ENCODE assay signal across 12 cellular contexts in the genomic region with DNA sequence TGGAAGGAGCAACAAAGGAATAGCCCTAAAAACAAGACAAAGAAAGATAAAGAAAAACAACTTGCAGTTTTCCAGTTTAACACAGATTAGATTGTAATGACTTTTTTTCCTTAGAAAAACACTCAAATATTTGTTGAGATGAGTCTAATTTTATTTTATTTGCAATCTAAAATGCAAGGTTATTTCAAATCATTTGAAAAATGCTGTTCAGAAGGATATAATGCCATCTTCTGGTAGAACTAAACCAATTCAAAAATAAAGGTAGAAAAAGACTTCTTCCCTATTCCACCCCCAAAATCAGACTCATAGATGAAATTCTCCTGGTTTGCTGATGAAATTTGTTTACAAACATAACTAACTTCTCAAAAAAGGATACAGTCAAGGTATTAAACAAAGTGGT.
DNase-seq lines count a peak whose midpoint lies in the region; ATAC-seq, FAIRE-seq and TF ChIP-seq lines count a peak whose summit lies in the region.
"Had no signal": no experiment of that assay in that cellular context is flagged by ENCODE, and none has a peak within 500 bp of the region (broad histone marks: within the 10 kb centered on the region; RNA-seq: fewer than 3 reads in every experiment).

No MANE protein-coding gene starts in this region.

- H3K4me2 ChIP-seq in astrocyte (ENCODE audit: low read length), result no peak overlapping the region

- no peak overlapping the region for H3K4me3 Mint-ChIP-seq in astrocyte (ENCODE audit: unreplicated experiment)
- H3K4me3 Mint-ChIP-seq: T-cell had no signal

- no peaks in the 10 kb centered on the region for H3K36me3 Mint-ChIP-seq in astrocyte (ENCODE audit: low read depth, unreplicated experiment)

- ATAC-seq in GM18867 (IDR thresholded peaks at IDR 0.05; ENCODE audit: unreplicated experiment), result no peak
- ATAC-seq: T-cell had no signal

- H3K27ac ChIP-seq in left ventricle myocardium inferior (replicated peaks) (no peak overlapping the region), astrocyte (ENCODE audit: low read depth, low read length) (no peak overlapping the region)
- H3K27ac ChIP-seq: transverse colon had no signal

- no peaks in the 10 kb centered on the region for H3K79me2 ChIP-seq in astrocyte (ENCODE audit: insufficient read depth, low read length)

- no peak overlapping the region for H3K27ac Mint-ChIP-seq in astrocyte (ENCODE audit: unreplicated experiment)
- H3K27ac Mint-ChIP-seq: T-cell had no signal

- no peak for FAIRE-seq in astrocyte (lab: Jason Lieb, UNC)

- no peaks in the 10 kb centered on the region for H3K4me1 Mint-ChIP-seq in astrocyte (ENCODE audit: low read depth, unreplicated experiment)

- H3K9ac ChIP-seq in astrocyte (ENCODE audit: low read length), result no peak overlapping the region

- H3K36me3 ChIP-seq in left ventricle myocardium inferior, result peaks cover 23% of the 10 kb centered on the region
- no peaks in the 10 kb centered on the region for H3K36me3 ChIP-seq in astrocyte (ENCODE audit: insufficient read depth, low read length)
- H3K36me3 ChIP-seq: MG63 had no signal

- no peaks in the 10 kb centered on the region for H4K20me1 ChIP-seq in astrocyte (ENCODE audit: insufficient read depth, low read length)

- H3K9me3 ChIP-seq in left ventricle myocardium inferior (replicated peaks), result no peaks in the 10 kb centered on the region
- no peaks in the 10 kb centered on the region for H3K9me3 ChIP-seq in astrocyte (ENCODE audit: insufficient read depth, low read depth, low read length)
- H3K9me3 ChIP-seq: MG63, transverse colon had no signal

- H3K27me3 ChIP-seq in left ventricle myocardium inferior (ENCODE audit: low read depth), result no peaks in the 10 kb centered on the region
- no peaks in the 10 kb centered on the region for H3K27me3 ChIP-seq in astrocyte (ENCODE audit: insufficient read depth, low read length)
- H3K27me3 ChIP-seq: MG63, transverse colon had no signal

- H3K4me3 ChIP-seq in left ventricle myocardium inferior (no peak overlapping the region), astrocyte (ENCODE audit: insufficient read depth, low read depth, low read length) (no peak overlapping the region)
- H3K4me3 ChIP-seq: MG63, transverse colon had no signal

- H3K9me3 Mint-ChIP-seq in astrocyte (ENCODE audit: unreplicated experiment), result no peaks in the 10 kb centered on the region
- H3K9me3 Mint-ChIP-seq: T-cell had no signal

- intact Hi-C loops in left ventricle myocardium inferior (cut with micrococcal nuclease), result no loop called here
- intact Hi-C loops in cardiac septum (cut with DNase I), result loop anchor here (5.0 kb wide), 1 partner anchor 387 kb away; no protein-coding TSS in a partner anchor

- H2AFZ ChIP-seq in astrocyte (ENCODE audit: low read depth, low read length), result no peak overlapping the region

- no peaks in the 10 kb centered on the region for H3K27me3 Mint-ChIP-seq in astrocyte (ENCODE audit: low read depth, unreplicated experiment)
- H3K27me3 Mint-ChIP-seq: T-cell had no signal

- H3K4me1 ChIP-seq in left ventricle myocardium inferior (no peaks in the 10 kb centered on the region), astrocyte (ENCODE audit: insufficient read depth, low read length) (no peaks in the 10 kb centered on the region)

- no peak for DNase-seq in left ventricle myocardium inferior
- DNase-seq in cardiac septum (ENCODE audit: low spot score), result no peak
- DNase-seq in astrocyte (ENCODE audit: low read depth), result no peak
- peak; percentile 10 for DNase-seq in iris pigment epithelial cell (ENCODE audit: low read depth)
- no peak for DNase-seq in COLO668 (lab: John Stamatoyannopoulos, UW; ENCODE audit: unreplicated experiment)
- DNase-seq in activated effector memory CD4-positive, alpha-beta T cell treated with anti-CD3 and anti-CD28 coated beads, Interleukin-2, amount 50 U/mL, for 16 hours, result no peak
- DNase-seq in stimulated activated CD4-positive, alpha-beta T cell treated with anti-CD3 and anti-CD28 coated beads, Interleukin-4, amount 100 ng/mL, for 24 hours, result no peak
- DNase-seq: activated naive CD4-positive, alpha-beta T cell treated with anti-CD3 and anti-CD28 coated beads, Interleukin-2, amount 50 U/mL, for 16 hours; MG63; T-cell; transverse colon had no signal

- TF ChIP-seq CTCF in left ventricle myocardium inferior (IDR thresholded peaks at IDR 0.05; ENCODE audit: borderline replicate concordance) (peak; percentile 42), astrocyte (IDR thresholded peaks at IDR 0.05; ENCODE audit: insufficient read depth, low read depth, low read length) (peak; percentile 16)
